ENCODE assay signal across 8 cellular contexts in genomic region chr5:143066556-143067281, GRCh38.
DNase-seq lines count a peak whose midpoint lies in the region; ATAC-seq lines count a peak whose summit lies in the region.

No MANE protein-coding gene starts in this region.

- DNase-seq in NCI-H2171 treated with DMSO at 0.1 percent for 48 hours (lab: John Stamatoyannopoulos, UW) (peak; percentile 33), NCI-H2171 (lab: John Stamatoyannopoulos, UW) (no peak), RPMI7951 (ENCODE audit: low read depth) (peak; percentile 44), naive B cell (peak; percentile 12), kidney glomerular epithelial cell (lab: John Stamatoyannopoulos, UW) (no peak), HT-29 (ENCODE audit: low spot score) (no peak), NCI-H82 treated with DMSO at 0.1 percent for 48 hours (lab: John Stamatoyannopoulos, UW; ENCODE audit: unreplicated experiment) (no peak)

- H3K27ac Mint-ChIP-seq in naive B cell = peak overlapping the region in 4 of 6 donors; percentile 8 to 50 (median 46)

- peaks cover 19 to 33% (median 20%) of the 10 kb centered on the region in 3 donors for H3K4me1 Mint-ChIP-seq in naive B cell

- no peaks in the 10 kb centered on the region for H3K27me3 Mint-ChIP-seq in naive B cell

- peaks cover 11 to 33% of the 10 kb centered on the region in 2 donors for H3K36me3 Mint-ChIP-seq in naive B cell

- peak overlapping the region in 4 of 8 donors; percentile 30 to 70 (median 52) for H3K4me3 Mint-ChIP-seq in naive B cell

- ATAC-seq in HG02840 (IDR thresholded peaks at IDR 0.05; ENCODE audit: low FRiP score, unreplicated experiment) (peak; percentile 62), naive B cell (ENCODE audit: low read depth in 2 of 2) (peak; percentile 75 to 76)

- peaks cover 0 to 4% (median 2%) of the 10 kb centered on the region in 7 donors for H3K9me3 Mint-ChIP-seq in naive B cell

Comparison
In these comparisons a context has a peak if more than half of its experiments do, and no peak if none do; other contexts are left out.
1. DNase-seq: peak in NCI-H2171 treated with DMSO at 0.1 percent for 48 hours (single experiment), RPMI7951 (single experiment) and naive B cell (single experiment); none in NCI-H2171 (single experiment), kidney glomerular epithelial cell (single experiment), HT-29 (single experiment) and NCI-H82 treated with DMSO at 0.1 percent for 48 hours (single experiment).